Comparison of ENCODE assay signal across 28 cellular contexts in genomic region chr12:18828987-18829386, GRCh38.
DNase-seq lines count a peak whose midpoint lies in the region; ATAC-seq, FAIRE-seq and TF ChIP-seq lines count a peak whose summit lies in the region.
"Had no signal": no experiment of that assay in that cellular context is flagged by ENCODE, and none has a peak within 500 bp of the region (broad histone marks: within the 10 kb centered on the region; RNA-seq: fewer than 3 reads in every experiment).

No MANE protein-coding gene starts in this region.

- H2BK12ac ChIP-seq in H1 (ENCODE audit: low read depth, low read length): no peak overlapping the region

- DNase-seq in SK-N-SH (no peak), WTC11 (ENCODE audit: low spot score) (no peak), H1 (ENCODE audit: low read depth in 1 of 2, low spot score in 2 of 2) (no peak), GM13977 (ENCODE audit: low spot score) (no peak), activated gamma-delta T cell (lab: John Stamatoyannopoulos, UW) (no peak), T-helper 9 cell (no peak)
- DNase-seq: ACHN; BE2C; C1 segment of cervical spinal cord; CD4-positive, alpha-beta memory T cell; CD4-positive, CD25-positive, alpha-beta regulatory T cell; CD8-positive, alpha-beta memory T cell; COR-L47; DMS 273 treated with DMSO at 0.1 percent for 48 hours; DMS153; DMS53; DMS79; DND-41; EL; GDM1 had no signal

- no peak overlapping the region for H4K91ac ChIP-seq in H1 (replicated peaks; ENCODE audit: insufficient read length, low read length)

- H3K27me3 ChIP-seq in SK-N-SH (ENCODE audit: insufficient read depth) (no peaks in the 10 kb centered on the region), H1 (replicated peaks in 1 of 4; ENCODE audit: control insufficient read depth in 3 of 4, extremely low read depth in 1 of 4, insufficient read depth in 3 of 4, low read length in 3 of 4) (no peaks in the 10 kb centered on the region)
- H3K27me3 ChIP-seq: BE2C, BLaER1 had no signal

- no peaks in the 10 kb centered on the region for H3K9me2 ChIP-seq in SK-N-SH

- H2AK5ac ChIP-seq in H1 (ENCODE audit: low read depth, low read length): no peak overlapping the region

- no peak overlapping the region for H3K4me3 Mint-ChIP-seq in WTC11
- H3K4me3 Mint-ChIP-seq: CD14-positive monocyte; CD4-positive, alpha-beta memory T cell; CD4-positive, CD25-positive, alpha-beta regulatory T cell; CD8-positive, alpha-beta memory T cell had no signal

- TF ChIP-seq RAD21 in SK-N-SH (IDR thresholded peaks at IDR 0.05; ENCODE audit: low read length) (no peak), H1 (IDR thresholded peaks at IDR 0.05 in 1 of 2, conservative IDR thresholded peaks at IDR 0.05 in 1 of 2; ENCODE audit: low read depth in 2 of 2, low read length in 2 of 2) (no peak)

- H2BK15ac ChIP-seq in H1 (ENCODE audit: low read length): no peak overlapping the region

- no peak overlapping the region for H2BK5ac ChIP-seq in H1 (ENCODE audit: low read depth, low read length)

- TF ChIP-seq CTCF in SK-N-SH (IDR thresholded peaks at IDR 0.05) (no peak), WTC11 (IDR thresholded peaks at IDR 0.05) (no peak), H1 (IDR thresholded peaks at IDR 0.05; ENCODE audit: control extremely low read depth in 1 of 3, insufficient read depth in 1 of 3, low read depth in 1 of 3, low read length in 3 of 3) (no peak), GM13977 (IDR thresholded peaks at IDR 0.05; ENCODE audit: extremely low read depth, insufficient read depth, missing control alignments) (no peak)

- TF ChIP-seq EP300 in SK-N-SH (IDR thresholded peaks at IDR 0.05; ENCODE audit: borderline replicate concordance in 1 of 2, low read depth in 1 of 2, low read length in 1 of 2) (no peak), H1 (IDR thresholded peaks at IDR 0.05; ENCODE audit: borderline replicate concordance in 1 of 2, low read depth in 2 of 2, low read length in 2 of 2) (no peak)

- H3K4me1 Mint-ChIP-seq in WTC11: peaks cover 2% of the 10 kb centered on the region; the same call in 1 of the 2 replicates
- H3K4me1 Mint-ChIP-seq: CD4-positive, alpha-beta memory T cell; CD4-positive, CD25-positive, alpha-beta regulatory T cell; CD8-positive, alpha-beta memory T cell had no signal

- in situ Hi-C loops in GM13977 (cut with MboI; ENCODE audit: low pct_unique_long_range_greater_than_20kb, low sequenced_read_pairs, unreplicated experiment): no loop called here

- POLR2A ChIA-PET in SK-N-SH (lab: Yijun Ruan, JAX): no interaction called here
- POLR2A ChIA-PET in WTC11 (lab: Charles Lee): no interaction called here
- POLR2A ChIA-PET in H1 (lab: Charles Lee; ENCODE audit: partially characterized antibody): no interaction called here

- peaks cover 15% of the 10 kb centered on the region; the same call in 1 of the 2 replicates for H3K9me3 ChIP-seq in SK-N-SH
- H3K9me3 ChIP-seq in H1 (ENCODE audit: insufficient read depth in 2 of 2, low read depth in 1 of 2, low read length in 1 of 2): peaks cover 10 to 11% of the 10 kb centered on the region in 2 experiments; a peak in 3 of 4 replicates
- H3K9me3 ChIP-seq: BE2C had no signal

- H3K23ac ChIP-seq in H1 (ENCODE audit: insufficient read length): no peak overlapping the region

- H3K4me3 ChIP-seq in SK-N-SH (ENCODE audit: low read depth in 2 of 2, low read length in 1 of 2): no peak overlapping the region
- H3K4me3 ChIP-seq in H1 (ENCODE audit: extremely low read depth in 1 of 4, insufficient read depth in 2 of 4, low read depth in 3 of 4, low read length in 4 of 4): no peak overlapping the region
- H3K4me3 ChIP-seq: BLaER1, GM12878 had no signal

- peaks cover 37% of the 10 kb centered on the region for H3K9me3 Mint-ChIP-seq in WTC11

- H3K4me1 ChIP-seq in SK-N-SH (ENCODE audit: control insufficient read depth in 1 of 2, insufficient read depth in 2 of 2, low read depth in 1 of 2, low read length in 1 of 2) (no peaks in the 10 kb centered on the region), H1 (replicated peaks in 1 of 4; ENCODE audit: control insufficient read depth in 3 of 4, insufficient read depth in 4 of 4, low read length in 3 of 4) (no peaks in the 10 kb centered on the region)
- H3K4me1 ChIP-seq: BE2C had no signal

- H4K5ac ChIP-seq in H1 (ENCODE audit: insufficient read length, low read depth, low read length): no peak overlapping the region

- no peak overlapping the region for H3K27ac Mint-ChIP-seq in WTC11
- H3K27ac Mint-ChIP-seq: CD14-positive monocyte; CD4-positive, CD25-positive, alpha-beta regulatory T cell; CD8-positive, alpha-beta memory T cell had no signal

- H3K4ac ChIP-seq in H1 (replicated peaks; ENCODE audit: insufficient read length, low read depth, low read length): no peak overlapping the region

- H3K14ac ChIP-seq in H1 (ENCODE audit: insufficient read length): no peak overlapping the region

- no peak for TF ChIP-seq POLR2A in H1 (IDR thresholded peaks at IDR 0.05; ENCODE audit: control extremely low read depth in 1 of 2, low read depth in 2 of 2, low read length in 2 of 2)

- H2BK20ac ChIP-seq in H1 (ENCODE audit: low read length): no peak overlapping the region

- H3F3A ChIP-seq in SK-N-SH (replicated peaks; ENCODE audit: insufficient read depth): no peaks in the 10 kb centered on the region

- H3K27ac ChIP-seq in SK-N-SH (ENCODE audit: low read depth in 2 of 2, low read length in 1 of 2) (no peak overlapping the region), H1 (ENCODE audit: low read depth, low read length) (no peak overlapping the region)
- H3K27ac ChIP-seq: 22Rv1, BLaER1 had no signal

- CTCF ChIA-PET in SK-N-SH (lab: Yijun Ruan, JAX): no interaction called here
- CTCF ChIA-PET in WTC11 (lab: Charles Lee): no interaction called here
- CTCF ChIA-PET in H1 (lab: Charles Lee; ENCODE audit: partially characterized antibody): interaction anchor here (1.7 kb wide), 1 partner anchor 8 kb away, joined by 5 read pairs; no protein-coding TSS in a partner anchor

- H3K18ac ChIP-seq in H1 (ENCODE audit: extremely low read depth, low read length): no peak overlapping the region

- no peak overlapping the region for H4K8ac ChIP-seq in H1 (ENCODE audit: extremely low read depth, insufficient read depth, low read length)

- no peak overlapping the region for H3K4me2 ChIP-seq in SK-N-SH
- H3K4me2 ChIP-seq in H1 (ENCODE audit: insufficient read depth in 1 of 2, low read depth in 2 of 2, low read length in 2 of 2): no peak overlapping the region
- H3K4me2 ChIP-seq: BLaER1 had no signal

- H3K9ac ChIP-seq in SK-N-SH (no peak overlapping the region), H1 (replicated peaks in 1 of 4; ENCODE audit: extremely low read depth in 1 of 4, low read depth in 3 of 4, low read length in 3 of 4) (no peak overlapping the region)
- H3K9ac ChIP-seq: BLaER1 had no signal

- no peak overlapping the region for H3K56ac ChIP-seq in H1 (replicated peaks; ENCODE audit: insufficient read length, low read depth, low read length)

- peaks cover 15% of the 10 kb centered on the region for H3K36me3 Mint-ChIP-seq in WTC11
- H3K36me3 Mint-ChIP-seq: CD14-positive monocyte; CD4-positive, alpha-beta memory T cell; CD4-positive, CD25-positive, alpha-beta regulatory T cell had no signal

- H3K79me2 ChIP-seq in SK-N-SH (ENCODE audit: insufficient read depth) (no peaks in the 10 kb centered on the region), H1 (ENCODE audit: control insufficient read depth in 1 of 2, insufficient read depth in 2 of 2, low read length in 2 of 2) (no peaks in the 10 kb centered on the region)

- no peak overlapping the region for H2AFZ ChIP-seq in SK-N-SH (ENCODE audit: low read depth)
- H2AFZ ChIP-seq in H1 (ENCODE audit: low read length): no peak overlapping the region

- no peaks in the 10 kb centered on the region for H3K23me2 ChIP-seq in H1 (ENCODE audit: low read depth, low read length)

- no peaks in the 10 kb centered on the region for H4K20me1 ChIP-seq in SK-N-SH (ENCODE audit: insufficient read depth)
- no peaks in the 10 kb centered on the region for H4K20me1 ChIP-seq in H1 (replicated peaks in 1 of 2; ENCODE audit: control insufficient read depth in 1 of 2, insufficient read depth in 2 of 2, low read length in 2 of 2)
- H4K20me1 ChIP-seq: BLaER1 had no signal

- no peak for FAIRE-seq in H1 (lab: Jason Lieb, UNC)
- FAIRE-seq: A204.1, GM12878, GM12892, GM19239 had no signal

- no peak overlapping the region for H2BK120ac ChIP-seq in H1 (replicated peaks; ENCODE audit: low read depth, low read length)

- H3K79me1 ChIP-seq in H1 (ENCODE audit: low read depth, low read length): no peaks in the 10 kb centered on the region

- no peak for ATAC-seq in SK-N-SH treated with all-trans-retinoic acid at 6 μM for 48 hours
- ATAC-seq in WTC11: no peak
- ATAC-seq: GM12878 had no signal

- H3K36me3 ChIP-seq in SK-N-SH (replicated peaks in 1 of 2; ENCODE audit: control insufficient read depth in 1 of 2, insufficient read depth in 2 of 2, low read length in 1 of 2): peaks cover 0 to 8% of the 10 kb centered on the region in 2 experiments
- H3K36me3 ChIP-seq in H1 (ENCODE audit: control insufficient read depth in 2 of 4, insufficient read depth in 4 of 4, low read length in 3 of 4): no peaks in the 10 kb centered on the region; a peak in 1 of 8 replicates
- H3K36me3 ChIP-seq: BE2C, BLaER1 had no signal

- no peaks in the 10 kb centered on the region for H3K27me3 Mint-ChIP-seq in WTC11 (ENCODE audit: low read depth)
- H3K27me3 Mint-ChIP-seq: CD4-positive, CD25-positive, alpha-beta regulatory T cell had no signal

TF ChIP-seq in SK-N-SH treated with all-trans-retinoic acid at 6 μM for 48 hours, 23 proteins besides CTCF, POLR2A, EP300 and RAD21 (continues in another document):
- TF ChIP-seq ZFP30 (CRISPR knock-in tag; IDR thresholded peaks at IDR 0.05) (peak; percentile 95), ZC3H10 (CRISPR knock-in tag; IDR thresholded peaks at IDR 0.05) (no peak), RARB (CRISPR knock-in tag; IDR thresholded peaks at IDR 0.05) (no peak), ARNTL (CRISPR knock-in tag; IDR thresholded peaks at IDR 0.05; ENCODE audit: borderline replicate concordance, low read depth) (no peak)

TF ChIP-seq in SK-N-SH, 30 proteins besides CTCF, POLR2A, EP300 and RAD21 (continues in another document):
- TF ChIP-seq TAF1 (IDR thresholded peaks at IDR 0.05; ENCODE audit: borderline replicate concordance, low read depth, low read length): no peak
- TF ChIP-seq POLR2AphosphoS5 (IDR thresholded peaks at IDR 0.05; ENCODE audit: low read depth, low read length): no peak
- no peak for TF ChIP-seq SMC3 (IDR thresholded peaks at IDR 0.05; ENCODE audit: low read depth, low read length)

TF ChIP-seq in H1, 55 proteins besides CTCF, POLR2A, EP300 and RAD21 (continues in another document):
- no peak for TF ChIP-seq JUN (IDR thresholded peaks at IDR 0.05; ENCODE audit: low read depth, low read length)
- TF ChIP-seq E2F6 (IDR thresholded peaks at IDR 0.05): no peak
